Comparison of ENCODE assay signal across 18 cellular contexts in genomic region chr2:219527076-219527394, GRCh38. TPM values are rescaled to one million over a fixed set of nuclear protein-coding genes. Genes with fewer than 3 reads are reported as not detected.
DNase-seq lines count a peak whose midpoint lies in the region; ATAC-seq, FAIRE-seq and TF ChIP-seq lines count a peak whose summit lies in the region.
"Had no signal": no experiment of that assay in that cellular context is flagged by ENCODE, and none has a peak within 500 bp of the region (broad histone marks: within the 10 kb centered on the region; RNA-seq: fewer than 3 reads in every experiment).

No MANE protein-coding gene starts in this region.

- DNase-seq in BE2C (peak; percentile 62), HT-29 (ENCODE audit: low spot score) (peak; percentile 39), body of pancreas (peak in 3 of 4 donors; percentile 60 to 66 (median 66)), HepG2 (ENCODE audit: low spot score) (no peak), T1000 (lab: John Stamatoyannopoulos, UW) (no peak)
- no peak for DNase-seq in activated T-cell treated with anti-CD3 and anti-CD28 coated beads, Interleukin-2, amount 50 U/mL, for 4 hours
- DNase-seq in stimulated activated naive B cell treated with anti-CD40 and anti-IgM and Interleukin-4, amounts not matched to agents 10 μg/mL and 1 μg/mL and 100 μg/mL, for 72 hours = no peak
- no peak for DNase-seq in stimulated activated CD4-positive, alpha-beta T cell treated with anti-CD3 and anti-CD28 coated beads, Interleukin-15, amount 100 ng/mL, for 24 hours
- DNase-seq: activated CD4-positive, alpha-beta T cell treated with anti-CD3 and anti-CD28 coated beads for 36 hours; activated CD8-positive, alpha-beta memory T cell treated with anti-CD3 and anti-CD28 coated beads, Interleukin-2, amount 50 U/mL, for 4 hours; activated gamma-delta T cell; effector memory CD8-positive, alpha-beta T cell; head of caudate nucleus; NCI-H226; SIG-M5; stimulated activated CD4-positive, alpha-beta T cell treated with anti-CD3 and anti-CD28 coated beads, Interleukin-2, amount 100 ng/mL, for 48 hours; T-helper 17 cell had no signal

- H3K4me2 ChIP-seq in HepG2 (ENCODE audit: low read depth, low read length) = no peak overlapping the region

- peaks cover 6% of the 10 kb centered on the region for H3K4me1 Mint-ChIP-seq in activated T-cell treated with anti-CD3 and anti-CD28 coated beads, Interleukin-2, amount 50 U/mL, for 4 hours (ENCODE audit: low read depth)
- H3K4me1 Mint-ChIP-seq in stimulated activated naive B cell treated with anti-CD40 and anti-IgM and Interleukin-4, amounts not matched to agents 10 μg/mL and 1 μg/mL and 100 μg/mL, for 72 hours = peaks cover 7 to 18% of the 10 kb centered on the region in 2 donors

- CTCF ChIA-PET in HepG2 (lab: Yijun Ruan, JAX; ENCODE audit: low intra/inter-chr PET ratio, low total read pairs) = no interaction called here

- H3K36me3 ChIP-seq in BE2C (no peaks in the 10 kb centered on the region), body of pancreas (replicated peaks in 1 of 2; ENCODE audit: insufficient read depth in 1 of 2, low read depth in 2 of 2) (no peaks in the 10 kb centered on the region), HepG2 (replicated peaks in 1 of 2; ENCODE audit: control insufficient read depth in 1 of 2, insufficient read depth in 2 of 2, low read length in 2 of 2) (no peaks in the 10 kb centered on the region)

- TF ChIP-seq CTCF in BE2C (IDR thresholded peaks at IDR 0.05; ENCODE audit: low read depth, low read length) = no peak
- TF ChIP-seq CTCF in body of pancreas (IDR thresholded peaks at IDR 0.05) = no peak
- no peak for TF ChIP-seq CTCF in HepG2 (CRISPR knock-in tag; IDR thresholded peaks at IDR 0.05)

- no peaks in the 10 kb centered on the region for H3K36me3 Mint-ChIP-seq in activated T-cell treated with anti-CD3 and anti-CD28 coated beads, Interleukin-2, amount 50 U/mL, for 4 hours (ENCODE audit: insufficient read depth)
- no peaks in the 10 kb centered on the region for H3K36me3 Mint-ChIP-seq in stimulated activated naive B cell treated with anti-CD40 and anti-IgM and Interleukin-4, amounts not matched to agents 10 μg/mL and 1 μg/mL and 100 μg/mL, for 72 hours

- no peaks in the 10 kb centered on the region for H3K9me3 Mint-ChIP-seq in activated T-cell treated with anti-CD3 and anti-CD28 coated beads, Interleukin-2, amount 50 U/mL, for 4 hours
- H3K9me3 Mint-ChIP-seq in stimulated activated naive B cell treated with anti-CD40 and anti-IgM and Interleukin-4, amounts not matched to agents 10 μg/mL and 1 μg/mL and 100 μg/mL, for 72 hours = no peaks in the 10 kb centered on the region
- H3K9me3 Mint-ChIP-seq: effector memory CD8-positive, alpha-beta T cell had no signal

- H3K27ac ChIP-seq in body of pancreas = no peak overlapping the region
- H3K27ac ChIP-seq in HepG2 (ENCODE audit: extremely low read length, insufficient read depth, low read length) = no peak overlapping the region

- POLR2A ChIA-PET in HepG2 (lab: Yijun Ruan, JAX) = interaction anchor here (0.7 to 1.5 kb wide), 3 partner anchors 17 to 139 kb away, joined by 3 to 5 read pairs (median 3); partner anchors contain the start of gene DNPEP

- TF ChIP-seq EP300 in HepG2 (IDR thresholded peaks at IDR 0.05; ENCODE audit: low read depth in 2 of 2, low read length in 2 of 2) (no peak), HepG2 (CRISPR knock-in tag; IDR thresholded peaks at IDR 0.05; ENCODE audit: borderline replicate concordance) (no peak)

- H3K4me1 ChIP-seq in BE2C (peaks cover 55% of the 10 kb centered on the region), body of pancreas (peaks cover 23% of the 10 kb centered on the region), HepG2 (ENCODE audit: insufficient read depth, low read length) (peaks cover 20% of the 10 kb centered on the region)

- BruUV-seq in HepG2 (replicated peaks; lab: Mats Ljungman, UMichigan) = no TSS peak

- H3K4me3 Mint-ChIP-seq in activated T-cell treated with anti-CD3 and anti-CD28 coated beads, Interleukin-2, amount 50 U/mL, for 4 hours = no peak overlapping the region
- no peak overlapping the region for H3K4me3 Mint-ChIP-seq in stimulated activated naive B cell treated with anti-CD40 and anti-IgM and Interleukin-4, amounts not matched to agents 10 μg/mL and 1 μg/mL and 100 μg/mL, for 72 hours
- H3K4me3 Mint-ChIP-seq: activated CD4-positive, alpha-beta T cell treated with anti-CD3 and anti-CD28 coated beads for 36 hours; effector memory CD8-positive, alpha-beta T cell; T-helper 17 cell had no signal

- H3K27me3 ChIP-seq in BE2C = no peaks in the 10 kb centered on the region
- H3K27me3 ChIP-seq in body of pancreas = peaks cover 0 to 33% of the 10 kb centered on the region in 2 donors
- H3K27me3 ChIP-seq in HepG2 (ENCODE audit: control insufficient read depth in 1 of 2, insufficient read depth in 2 of 2, low read length in 2 of 2) = peaks cover 29 to 93% of the 10 kb centered on the region in 2 experiments

- peaks cover 83% of the 10 kb centered on the region for H3K27me3 Mint-ChIP-seq in activated T-cell treated with anti-CD3 and anti-CD28 coated beads, Interleukin-2, amount 50 U/mL, for 4 hours (ENCODE audit: low read depth)
- peaks cover 79 to 88% of the 10 kb centered on the region in 2 donors for H3K27me3 Mint-ChIP-seq in stimulated activated naive B cell treated with anti-CD40 and anti-IgM and Interleukin-4, amounts not matched to agents 10 μg/mL and 1 μg/mL and 100 μg/mL, for 72 hours

- no peak overlapping the region for H2AFZ ChIP-seq in HepG2 (ENCODE audit: low read length)

- ATAC-seq in body of pancreas = peak; percentile 41
- ATAC-seq in HepG2 = peak; percentile 12
- no peak for ATAC-seq in activated T-cell treated with anti-CD3 and anti-CD28 coated beads, Interleukin-2, amount 50 U/mL, for 4 hours
- ATAC-seq in stimulated activated naive B cell treated with anti-CD40 and anti-IgM and Interleukin-4, amounts not matched to agents 10 μg/mL and 1 μg/mL and 100 μg/mL, for 72 hours (replicated peaks) = no peak
- ATAC-seq: activated CD4-positive, alpha-beta T cell treated with anti-CD3 and anti-CD28 coated beads for 36 hours; effector memory CD8-positive, alpha-beta T cell; T-helper 17 cell had no signal

- H3K9me3 ChIP-seq in BE2C (no peaks in the 10 kb centered on the region), body of pancreas (no peaks in the 10 kb centered on the region), HepG2 (ENCODE audit: low read length) (no peaks in the 10 kb centered on the region)

- H3K79me2 ChIP-seq in HepG2 (ENCODE audit: insufficient read depth, low read length) = no peaks in the 10 kb centered on the region

- 23% methylated on average over 6 of the region's 6 CpGs; no CpG with 5 or more reads in 1 of the 2 donors for WGBS in body of pancreas, 2 donors
- 0% methylated on average over 6 of the region's 6 CpGs for WGBS in HepG2 (ENCODE audit: low lambda C conversion rate)

- TF ChIP-seq POLR2A in body of pancreas (IDR thresholded peaks at IDR 0.05) (no peak), HepG2 (IDR thresholded peaks at IDR 0.05; ENCODE audit: insufficient read depth in 1 of 2, low read depth in 2 of 2, low read length in 2 of 2) (no peak)

- H3K9ac ChIP-seq in HepG2 (ENCODE audit: insufficient read depth, low read depth, low read length) = no peak overlapping the region

- peak overlapping the region; percentile 10 for H3K4me3 ChIP-seq in BE2C (ENCODE audit: low read depth, low read length)
- H3K4me3 ChIP-seq in body of pancreas = no peak overlapping the region
- H3K4me3 ChIP-seq in HepG2 (replicated peaks in 1 of 3; ENCODE audit: insufficient read depth in 1 of 3, low read depth in 2 of 3, low read length in 3 of 3) = no peak overlapping the region

- H3K27ac Mint-ChIP-seq in stimulated activated naive B cell treated with anti-CD40 and anti-IgM and Interleukin-4, amounts not matched to agents 10 μg/mL and 1 μg/mL and 100 μg/mL, for 72 hours = no peak overlapping the region
- H3K27ac Mint-ChIP-seq: activated CD4-positive, alpha-beta T cell treated with anti-CD3 and anti-CD28 coated beads for 36 hours; effector memory CD8-positive, alpha-beta T cell; T-helper 17 cell had no signal

- no peak for TF ChIP-seq RAD21 in HepG2 (CRISPR knock-in tag; IDR thresholded peaks at IDR 0.05)

- no peaks in the 10 kb centered on the region for H4K20me1 ChIP-seq in HepG2 (ENCODE audit: insufficient read depth, low read length)

- intact Hi-C loops in body of pancreas (cut with DNase I) (loop anchor here (5.0 kb wide), 2 partner anchors 50 to 120 kb away; no protein-coding TSS in a partner anchor), HepG2 (cut with micrococcal nuclease; ENCODE audit: unreplicated experiment) (no loop called here)

- FAIRE-seq in HepG2 (lab: Jason Lieb, UNC) = no peak

- in situ Hi-C loops in HepG2 (cut with HindIII; ENCODE audit: extremely low pct_ligation_motif_present, low pct_unique_long_range_greater_than_20kb) = loop anchor here (10.0 kb wide), 1 partner anchor 52 kb away; no protein-coding TSS in a partner anchor

RNA-seq across cellular contexts. Expression of gene ASIC4, which starts 12.8 kb away (rescaled TPM):
- polyA plus RNA-seq in BE2C (2012; ENCODE audit: insufficient read depth, insufficient read length, low read depth) = 116 TPM
- total RNA-seq in HT-29 (2014; rRNA removed; shearing (Covaris generic)) = 0.08 TPM in 1 of 2 replicates, not detected in the other
- not detected for total RNA-seq in body of pancreas
- not detected in 2 replicates for total RNA-seq in HepG2 (2016; rRNA removed; fragmentation: Illumina TruSeq; extraction: Trizol)
- not detected in 2 replicates for total RNA-seq in HepG2 (2016; cell fraction: cytosol; rRNA removed; fragmentation: Illumina TruSeq; extraction: Trizol; ENCODE audit: low read depth)
- total RNA-seq in HepG2 (2016; cell fraction: insoluble cytoplasmic fraction; rRNA removed; fragmentation: Illumina TruSeq; extraction: Trizol) = not detected in 2 replicates
- total RNA-seq in HepG2 (2016; cell fraction: membrane; rRNA removed; fragmentation: Illumina TruSeq; extraction: Trizol) = not detected in 2 replicates
- total RNA-seq in HepG2 (2016; cell fraction: nucleus; rRNA removed; fragmentation: Illumina TruSeq; extraction: Trizol) = not detected in 2 replicates
- polyA plus RNA-seq in HepG2 (2011; rRNA removed) = 0.03 TPM in 2 replicates
- 0.01 TPM in 1 of 2 replicates, not detected in the other for polyA plus RNA-seq in HepG2 (2011; cell fraction: cytosol; rRNA removed)
- polyA plus RNA-seq in HepG2 (2011; cell fraction: nucleus; rRNA removed) = 0.23 and 0.24 TPM in 2 replicates
- not detected in 2 replicates for polyA plus RNA-seq in HepG2 (2012)
- not detected in 2 replicates for polyA plus RNA-seq in HepG2 (2016; cell fraction: cytosol; fragmentation: Illumina TruSeq; extraction: Trizol; ENCODE audit: low read depth)
- polyA plus RNA-seq in HepG2 (2016; cell fraction: insoluble cytoplasmic fraction; fragmentation: Illumina TruSeq; extraction: Trizol; ENCODE audit: low read depth) = not detected in 2 replicates
- not detected in 2 replicates for polyA plus RNA-seq in HepG2 (2016; cell fraction: membrane; fragmentation: Illumina TruSeq; extraction: Trizol; ENCODE audit: low read depth)
- polyA plus RNA-seq in HepG2 (2016; cell fraction: nucleus; fragmentation: Illumina TruSeq; extraction: Trizol; ENCODE audit: insufficient read depth, low read depth) = 0.16 TPM in 1 of 2 replicates, not detected in the other
- polyA minus RNA-seq in HepG2 (2011; rRNA and poly(A)+ RNA removed; ENCODE audit: low replicate concordance) = 0.06 and 0.07 TPM in 2 replicates
- not detected in 2 replicates for polyA minus RNA-seq in HepG2 (2011; cell fraction: cytosol; rRNA and poly(A)+ RNA removed)
- 0.12 and 0.26 TPM in 2 replicates for polyA minus RNA-seq in HepG2 (2011; cell fraction: nucleus; rRNA and poly(A)+ RNA removed)
- under 1 TPM in 1 of 3 donors, not detected in 2; 0.08 TPM for total RNA-seq in activated T-cell treated with anti-CD3 and anti-CD28 coated beads, Interleukin-2, amount 50 U/mL, for 4 hours
- total RNA-seq: activated CD4-positive, alpha-beta T cell treated with anti-CD3 and anti-CD28 coated beads for 36 hours had no signal
- polyA plus RNA-seq: fibroblast of lung had no signal

RNA-seq across cellular contexts. Expression of gene CHPF, which starts 16.6 kb away (rescaled TPM):
- polyA plus RNA-seq in BE2C (2012; ENCODE audit: insufficient read depth, insufficient read length, low read depth) = 304 TPM
- 70.1 and 75.4 TPM in 2 replicates for total RNA-seq in HT-29 (2014; rRNA removed; shearing (Covaris generic))
- total RNA-seq in body of pancreas (100 to 1,000 TPM; 115 to 232 TPM), HepG2 (2016; rRNA removed; fragmentation: Illumina TruSeq; extraction: Trizol) (34.7 and 79.6 TPM in 2 replicates)
- total RNA-seq in HepG2 (2016; cell fraction: cytosol; rRNA removed; fragmentation: Illumina TruSeq; extraction: Trizol; ENCODE audit: low read depth) = 21.6 and 22.1 TPM in 2 replicates
- total RNA-seq in HepG2 (2016; cell fraction: insoluble cytoplasmic fraction; rRNA removed; fragmentation: Illumina TruSeq; extraction: Trizol) = 36.0 and 80.8 TPM in 2 replicates
- total RNA-seq in HepG2 (2016; cell fraction: membrane; rRNA removed; fragmentation: Illumina TruSeq; extraction: Trizol) = 42.0 and 50.0 TPM in 2 replicates
- 65.5 and 76.8 TPM in 2 replicates for total RNA-seq in HepG2 (2016; cell fraction: nucleus; rRNA removed; fragmentation: Illumina TruSeq; extraction: Trizol)
- polyA plus RNA-seq in HepG2 (2011; rRNA removed) = 111 and 171 TPM in 2 replicates
- 120 and 244 TPM in 2 replicates for polyA plus RNA-seq in HepG2 (2011; cell fraction: cytosol; rRNA removed)
- polyA plus RNA-seq in HepG2 (2011; cell fraction: nucleus; rRNA removed) = 203 and 211 TPM in 2 replicates
- polyA plus RNA-seq in HepG2 (2012) = 115 and 161 TPM in 2 replicates
- polyA plus RNA-seq in HepG2 (2016; cell fraction: cytosol; fragmentation: Illumina TruSeq; extraction: Trizol; ENCODE audit: low read depth) = 21.7 and 22.6 TPM in 2 replicates
- polyA plus RNA-seq in HepG2 (2016; cell fraction: insoluble cytoplasmic fraction; fragmentation: Illumina TruSeq; extraction: Trizol; ENCODE audit: low read depth) = 45.9 and 55.3 TPM in 2 replicates
- 40.5 and 41.4 TPM in 2 replicates for polyA plus RNA-seq in HepG2 (2016; cell fraction: membrane; fragmentation: Illumina TruSeq; extraction: Trizol; ENCODE audit: low read depth)
- polyA plus RNA-seq in HepG2 (2016; cell fraction: nucleus; fragmentation: Illumina TruSeq; extraction: Trizol; ENCODE audit: insufficient read depth, low read depth) = 139 and 143 TPM in 2 replicates
- polyA minus RNA-seq in HepG2 (2011; rRNA and poly(A)+ RNA removed; ENCODE audit: low replicate concordance) = 12.1 and 292 TPM in 2 replicates
- polyA minus RNA-seq in HepG2 (2011; cell fraction: cytosol; rRNA and poly(A)+ RNA removed) = 137 and 143 TPM in 2 replicates
- 45.4 and 47.0 TPM in 2 replicates for polyA minus RNA-seq in HepG2 (2011; cell fraction: nucleus; rRNA and poly(A)+ RNA removed)
- 10 to 100 TPM; 38.3 to 42.0 (median 40.3) TPM for total RNA-seq in activated T-cell treated with anti-CD3 and anti-CD28 coated beads, Interleukin-2, amount 50 U/mL, for 4 hours

RNA-seq across cellular contexts. Expression of gene TMEM198, which starts 16.8 kb away (rescaled TPM):
- 110 TPM for polyA plus RNA-seq in BE2C (2012; ENCODE audit: insufficient read depth, insufficient read length, low read depth)
- 5.2 and 5.6 TPM in 2 replicates for total RNA-seq in HT-29 (2014; rRNA removed; shearing (Covaris generic))
- total RNA-seq in body of pancreas (1 to 10 TPM; 3.3 to 5.7 TPM), HepG2 (2016; rRNA removed; fragmentation: Illumina TruSeq; extraction: Trizol) (11.6 and 17.3 TPM in 2 replicates)
- 12.3 and 16.3 TPM in 2 replicates for total RNA-seq in HepG2 (2016; cell fraction: cytosol; rRNA removed; fragmentation: Illumina TruSeq; extraction: Trizol; ENCODE audit: low read depth)
- 10.7 and 17.8 TPM in 2 replicates for total RNA-seq in HepG2 (2016; cell fraction: insoluble cytoplasmic fraction; rRNA removed; fragmentation: Illumina TruSeq; extraction: Trizol)
- 26.8 and 32.4 TPM in 2 replicates for total RNA-seq in HepG2 (2016; cell fraction: membrane; rRNA removed; fragmentation: Illumina TruSeq; extraction: Trizol)
- total RNA-seq in HepG2 (2016; cell fraction: nucleus; rRNA removed; fragmentation: Illumina TruSeq; extraction: Trizol) = 9.3 and 11.7 TPM in 2 replicates
- polyA plus RNA-seq in HepG2 (2011; rRNA removed) = 23.5 and 40.8 TPM in 2 replicates
- polyA plus RNA-seq in HepG2 (2011; cell fraction: cytosol; rRNA removed) = 43.6 and 52.1 TPM in 2 replicates
- polyA plus RNA-seq in HepG2 (2011; cell fraction: nucleus; rRNA removed) = 61.3 and 68.7 TPM in 2 replicates
- polyA plus RNA-seq in HepG2 (2012) = 41.3 and 49.8 TPM in 2 replicates
- polyA plus RNA-seq in HepG2 (2016; cell fraction: cytosol; fragmentation: Illumina TruSeq; extraction: Trizol; ENCODE audit: low read depth) = 16.5 and 21.1 TPM in 2 replicates
- 12.8 and 14.5 TPM in 2 replicates for polyA plus RNA-seq in HepG2 (2016; cell fraction: insoluble cytoplasmic fraction; fragmentation: Illumina TruSeq; extraction: Trizol; ENCODE audit: low read depth)
- 27.9 and 28.1 TPM in 2 replicates for polyA plus RNA-seq in HepG2 (2016; cell fraction: membrane; fragmentation: Illumina TruSeq; extraction: Trizol; ENCODE audit: low read depth)
- 17.1 and 19.3 TPM in 2 replicates for polyA plus RNA-seq in HepG2 (2016; cell fraction: nucleus; fragmentation: Illumina TruSeq; extraction: Trizol; ENCODE audit: insufficient read depth, low read depth)
- 2.1 and 67.2 TPM in 2 replicates for polyA minus RNA-seq in HepG2 (2011; rRNA and poly(A)+ RNA removed; ENCODE audit: low replicate concordance)
- polyA minus RNA-seq in HepG2 (2011; cell fraction: cytosol; rRNA and poly(A)+ RNA removed) = 26.3 and 28.6 TPM in 2 replicates
- 12.9 and 13.6 TPM in 2 replicates for polyA minus RNA-seq in HepG2 (2011; cell fraction: nucleus; rRNA and poly(A)+ RNA removed)
- 1 to 10 TPM; 3.6 to 4.8 (median 4.3) TPM for total RNA-seq in activated T-cell treated with anti-CD3 and anti-CD28 coated beads, Interleukin-2, amount 50 U/mL, for 4 hours

RNA-seq across cellular contexts. Expression of gene GMPPA, which starts 28.3 kb away (rescaled TPM):
- 93.8 TPM for polyA plus RNA-seq in BE2C (2012; ENCODE audit: insufficient read depth, insufficient read length, low read depth)
- 68.2 and 84.5 TPM in 2 replicates for total RNA-seq in HT-29 (2014; rRNA removed; shearing (Covaris generic))
- 10 to 100 TPM; 40.5 to 57.4 TPM for total RNA-seq in body of pancreas
- total RNA-seq in HepG2 (2016; rRNA removed; fragmentation: Illumina TruSeq; extraction: Trizol) = 81.1 and 88.7 TPM in 2 replicates
- 41.1 and 50.9 TPM in 2 replicates for total RNA-seq in HepG2 (2016; cell fraction: cytosol; rRNA removed; fragmentation: Illumina TruSeq; extraction: Trizol; ENCODE audit: low read depth)
- total RNA-seq in HepG2 (2016; cell fraction: insoluble cytoplasmic fraction; rRNA removed; fragmentation: Illumina TruSeq; extraction: Trizol) = 81.2 and 82.9 TPM in 2 replicates
- total RNA-seq in HepG2 (2016; cell fraction: membrane; rRNA removed; fragmentation: Illumina TruSeq; extraction: Trizol) = 59.8 and 79.0 TPM in 2 replicates
- 39.6 and 46.3 TPM in 2 replicates for total RNA-seq in HepG2 (2016; cell fraction: nucleus; rRNA removed; fragmentation: Illumina TruSeq; extraction: Trizol)
- 106 and 115 TPM in 2 replicates for polyA plus RNA-seq in HepG2 (2011; rRNA removed)
- 98.1 and 128 TPM in 2 replicates for polyA plus RNA-seq in HepG2 (2011; cell fraction: cytosol; rRNA removed)
- polyA plus RNA-seq in HepG2 (2011; cell fraction: nucleus; rRNA removed) = 123 and 155 TPM in 2 replicates
- 44.8 and 45.3 TPM in 2 replicates for polyA plus RNA-seq in HepG2 (2012)
- 40.7 and 53.5 TPM in 2 replicates for polyA plus RNA-seq in HepG2 (2016; cell fraction: cytosol; fragmentation: Illumina TruSeq; extraction: Trizol; ENCODE audit: low read depth)
- polyA plus RNA-seq in HepG2 (2016; cell fraction: insoluble cytoplasmic fraction; fragmentation: Illumina TruSeq; extraction: Trizol; ENCODE audit: low read depth) = 88.1 and 98.3 TPM in 2 replicates
- 54.7 and 71.1 TPM in 2 replicates for polyA plus RNA-seq in HepG2 (2016; cell fraction: membrane; fragmentation: Illumina TruSeq; extraction: Trizol; ENCODE audit: low read depth)
- polyA plus RNA-seq in HepG2 (2016; cell fraction: nucleus; fragmentation: Illumina TruSeq; extraction: Trizol; ENCODE audit: insufficient read depth, low read depth) = 87.2 and 90.5 TPM in 2 replicates
- 98.5 and 174 TPM in 2 replicates for polyA minus RNA-seq in HepG2 (2011; rRNA and poly(A)+ RNA removed; ENCODE audit: low replicate concordance)
- polyA minus RNA-seq in HepG2 (2011; cell fraction: cytosol; rRNA and poly(A)+ RNA removed) = 43.2 and 68.0 TPM in 2 replicates
- polyA minus RNA-seq in HepG2 (2011; cell fraction: nucleus; rRNA and poly(A)+ RNA removed) = 32.6 and 38.2 TPM in 2 replicates
- 10 to 100 TPM; 36.8 to 47.9 (median 46.7) TPM for total RNA-seq in activated T-cell treated with anti-CD3 and anti-CD28 coated beads, Interleukin-2, amount 50 U/mL, for 4 hours

RNA-seq across cellular contexts. Expression of gene OBSL1, which starts 44.3 kb away (rescaled TPM):
- polyA plus RNA-seq in BE2C (2012; ENCODE audit: insufficient read depth, insufficient read length, low read depth) = 340 TPM
- total RNA-seq in HT-29 (2014; rRNA removed; shearing (Covaris generic)) = 0.86 and 1.3 TPM in 2 replicates
- 100 to 1,000 TPM; 119 to 185 TPM for total RNA-seq in body of pancreas
- 65.4 and 86.7 TPM in 2 replicates for total RNA-seq in HepG2 (2016; rRNA removed; fragmentation: Illumina TruSeq; extraction: Trizol)
- 17.5 and 19.8 TPM in 2 replicates for total RNA-seq in HepG2 (2016; cell fraction: cytosol; rRNA removed; fragmentation: Illumina TruSeq; extraction: Trizol; ENCODE audit: low read depth)
- total RNA-seq in HepG2 (2016; cell fraction: insoluble cytoplasmic fraction; rRNA removed; fragmentation: Illumina TruSeq; extraction: Trizol) = 54.2 and 89.3 TPM in 2 replicates
- 30.2 and 34.7 TPM in 2 replicates for total RNA-seq in HepG2 (2016; cell fraction: membrane; rRNA removed; fragmentation: Illumina TruSeq; extraction: Trizol)
- total RNA-seq in HepG2 (2016; cell fraction: nucleus; rRNA removed; fragmentation: Illumina TruSeq; extraction: Trizol) = 65.9 and 71.3 TPM in 2 replicates
- 218 and 229 TPM in 2 replicates for polyA plus RNA-seq in HepG2 (2011; rRNA removed)
- polyA plus RNA-seq in HepG2 (2011; cell fraction: cytosol; rRNA removed) = 176 and 256 TPM in 2 replicates
- polyA plus RNA-seq in HepG2 (2011; cell fraction: nucleus; rRNA removed) = 886 and 1,174 TPM in 2 replicates
- 161 and 176 TPM in 2 replicates for polyA plus RNA-seq in HepG2 (2012)
- polyA plus RNA-seq in HepG2 (2016; cell fraction: cytosol; fragmentation: Illumina TruSeq; extraction: Trizol; ENCODE audit: low read depth) = 10.0 and 11.3 TPM in 2 replicates
- 66.1 and 91.2 TPM in 2 replicates for polyA plus RNA-seq in HepG2 (2016; cell fraction: insoluble cytoplasmic fraction; fragmentation: Illumina TruSeq; extraction: Trizol; ENCODE audit: low read depth)
- polyA plus RNA-seq in HepG2 (2016; cell fraction: membrane; fragmentation: Illumina TruSeq; extraction: Trizol; ENCODE audit: low read depth) = 22.2 and 25.7 TPM in 2 replicates
- polyA plus RNA-seq in HepG2 (2016; cell fraction: nucleus; fragmentation: Illumina TruSeq; extraction: Trizol; ENCODE audit: insufficient read depth, low read depth) = 147 and 161 TPM in 2 replicates
- polyA minus RNA-seq in HepG2 (2011; rRNA and poly(A)+ RNA removed; ENCODE audit: low replicate concordance) = 27.0 and 477 TPM in 2 replicates
- 210 and 260 TPM in 2 replicates for polyA minus RNA-seq in HepG2 (2011; cell fraction: cytosol; rRNA and poly(A)+ RNA removed)
- 189 and 199 TPM in 2 replicates for polyA minus RNA-seq in HepG2 (2011; cell fraction: nucleus; rRNA and poly(A)+ RNA removed)
- total RNA-seq in activated T-cell treated with anti-CD3 and anti-CD28 coated beads, Interleukin-2, amount 50 U/mL, for 4 hours = 1 to 10 TPM in 1 of 3 donors, under 1 TPM in 2; 0.37 to 1.1 (median 0.60) TPM

Comparison
In these comparisons a context has a peak if more than half of its experiments do, and no peak if none do; other contexts are left out.
1. DNase-seq: peak in BE2C (single experiment), HT-29 (single experiment) and body of pancreas (3 of 4); none in HepG2 (single experiment), activated T-cell treated with anti-CD3 and anti-CD28 coated beads, Interleukin-2, amount 50 U/mL, for 4 hours (single experiment), stimulated activated naive B cell treated with anti-CD40 and anti-IgM and Interleukin-4, amounts not matched to agents 10 μg/mL and 1 μg/mL and 100 μg/mL, for 72 hours (single experiment), T1000 (single experiment) and stimulated activated CD4-positive, alpha-beta T cell treated with anti-CD3 and anti-CD28 coated beads, Interleukin-15, amount 100 ng/mL, for 24 hours (single experiment).
2. ATAC-seq: peak in body of pancreas (single experiment) and HepG2 (single experiment); none in activated T-cell treated with anti-CD3 and anti-CD28 coated beads, Interleukin-2, amount 50 U/mL, for 4 hours (0 of 2) and stimulated activated naive B cell treated with anti-CD40 and anti-IgM and Interleukin-4, amounts not matched to agents 10 μg/mL and 1 μg/mL and 100 μg/mL, for 72 hours (0 of 2).